20 cellular contexts compared by ENCODE assay signal in genomic region chr7:38881015-38881414, GRCh38. TPM values are rescaled to one million over a fixed set of nuclear protein-coding genes. Genes with fewer than 3 reads are reported as not detected.
DNase-seq lines count a peak whose midpoint lies in the region; ATAC-seq and TF ChIP-seq lines count a peak whose summit lies in the region.
"Had no signal": no experiment of that assay in that cellular context is flagged by ENCODE, and none has a peak within 500 bp of the region (broad histone marks: within the 10 kb centered on the region; RNA-seq: fewer than 3 reads in every experiment).

No MANE protein-coding gene starts in this region.

- H3K27ac Mint-ChIP-seq in neural crest cell (ENCODE audit: unreplicated experiment) = peak overlapping the region; percentile 45
- H3K27ac Mint-ChIP-seq: HFFc6 had no signal

- H3F3A ChIP-seq in DOHH2 (ENCODE audit: control insufficient read depth, insufficient read depth) = peaks cover 9% of the 10 kb centered on the region

- no peaks in the 10 kb centered on the region for H3K9me2 ChIP-seq in DOHH2 (replicated peaks; ENCODE audit: control insufficient read depth, low read length)

- no peak for ATAC-seq in activated T-cell treated with anti-CD3 and anti-CD28 coated beads, Interleukin-2, amount 50 U/mL, for 4 hours
- ATAC-seq: stimulated activated naive CD8-positive, alpha-beta T cell treated with anti-CD3 and anti-CD28 coated beads, Interleukin-15, amount 100 ng/mL, for 72 hours had no signal

- no peaks in the 10 kb centered on the region for H3K9me3 ChIP-seq in DOHH2 (ENCODE audit: control insufficient read depth, insufficient read depth, low read length)

- H3K4me3 ChIP-seq in DOHH2 (ENCODE audit: low read length) = no peak overlapping the region
- H3K4me3 ChIP-seq in epithelial cell of proximal tubule (ENCODE audit: low read depth, low read length) = no peak overlapping the region
- H3K4me3 ChIP-seq: BLaER1 had no signal

- peaks cover 8% of the 10 kb centered on the region for H3K9me3 Mint-ChIP-seq in neural crest cell
- H3K9me3 Mint-ChIP-seq in activated T-cell treated with anti-CD3 and anti-CD28 coated beads, Interleukin-2, amount 50 U/mL, for 4 hours = no peaks in the 10 kb centered on the region
- H3K9me3 Mint-ChIP-seq: HFFc6; stimulated activated naive CD8-positive, alpha-beta T cell treated with anti-CD3 and anti-CD28 coated beads, Interleukin-15, amount 100 ng/mL, for 72 hours had no signal

- no peak overlapping the region for H3K27ac ChIP-seq in DOHH2 (ENCODE audit: low read depth, low read length)
- no peak overlapping the region for H3K27ac ChIP-seq in VCaP
- H3K27ac ChIP-seq: BLaER1 had no signal

- H3K4me3 Mint-ChIP-seq in neural crest cell = no peak overlapping the region
- no peak overlapping the region for H3K4me3 Mint-ChIP-seq in activated T-cell treated with anti-CD3 and anti-CD28 coated beads, Interleukin-2, amount 50 U/mL, for 4 hours
- H3K4me3 Mint-ChIP-seq: HFFc6; stimulated activated naive CD8-positive, alpha-beta T cell treated with anti-CD3 and anti-CD28 coated beads, Interleukin-15, amount 100 ng/mL, for 72 hours had no signal

- H4K20me1 ChIP-seq in DOHH2 (ENCODE audit: control insufficient read depth, insufficient read depth, low read depth, low read length) = no peaks in the 10 kb centered on the region

- peaks cover 4% of the 10 kb centered on the region for H3K36me3 ChIP-seq in DOHH2 (ENCODE audit: control insufficient read depth, low read length)

- H3K27me3 Mint-ChIP-seq in neural crest cell (ENCODE audit: low read depth) = no peaks in the 10 kb centered on the region
- H3K27me3 Mint-ChIP-seq in activated T-cell treated with anti-CD3 and anti-CD28 coated beads, Interleukin-2, amount 50 U/mL, for 4 hours (ENCODE audit: low read depth) = no peaks in the 10 kb centered on the region
- H3K27me3 Mint-ChIP-seq: stimulated activated naive CD8-positive, alpha-beta T cell treated with anti-CD3 and anti-CD28 coated beads, Interleukin-15, amount 100 ng/mL, for 72 hours had no signal

- peaks cover 42% of the 10 kb centered on the region for H3K4me1 ChIP-seq in DOHH2 (ENCODE audit: control insufficient read depth, low read length)

- H3K36me3 Mint-ChIP-seq in neural crest cell (ENCODE audit: low read depth) = peaks cover 11% of the 10 kb centered on the region
- H3K36me3 Mint-ChIP-seq in activated T-cell treated with anti-CD3 and anti-CD28 coated beads, Interleukin-2, amount 50 U/mL, for 4 hours (ENCODE audit: insufficient read depth) = peaks cover 28% of the 10 kb centered on the region

- TF ChIP-seq CTCF in DOHH2 (IDR thresholded peaks at IDR 0.05; ENCODE audit: low read depth, low read length, poor library complexity, severe bottlenecking) (peak; percentile 29), VCaP (conservative IDR thresholded peaks at IDR 0.05) (0 out of 2 replicates have a peak, but pooled peaks have one; percentile 4), epithelial cell of proximal tubule (conservative IDR thresholded peaks at IDR 0.05; ENCODE audit: low read depth, low read length) (peak; percentile 8), neural crest cell (conservative IDR thresholded peaks at IDR 0.05) (no peak)

- DNase-seq in epithelial cell of proximal tubule (ENCODE audit: low read depth) (no peak), neural crest cell (ENCODE audit: low read depth, low spot score) (no peak), COLO668 (lab: John Stamatoyannopoulos, UW; ENCODE audit: unreplicated experiment) (no peak), T-helper 1 cell (no peak), NCI-H1105 (lab: John Stamatoyannopoulos, UW) (no peak)
- no peak for DNase-seq in activated T-cell treated with anti-CD3 and anti-CD28 coated beads, Interleukin-2, amount 50 U/mL, for 4 hours
- DNase-seq: activated CD4-positive, alpha-beta T cell treated with anti-CD3 and anti-CD28 coated beads, Interleukin-2, amount 50 U/mL, for 4 hours; central memory CD4-positive, alpha-beta T cell; effector CD8-positive, alpha-beta T cell; HFFc6; NCI-H1092 treated with DMSO at 0.1 percent for 48 hours; NCI-H2081; NCI-H510A treated with DMSO at 0.1 percent for 48 hours; stimulated activated CD4-positive, alpha-beta T cell treated with anti-CD3 and anti-CD28 coated beads, Interleukin-1b, Interleukin-23, amount 100 ng/mL, for 48 hours; stimulated activated naive CD8-positive, alpha-beta T cell treated with anti-CD3 and anti-CD28 coated beads, Interleukin-15, amount 100 ng/mL, for 72 hours; SW 1271; trophoblast cell had no signal

- H3K4me1 Mint-ChIP-seq in neural crest cell = peaks cover 22% of the 10 kb centered on the region
- peaks cover 50% of the 10 kb centered on the region for H3K4me1 Mint-ChIP-seq in activated T-cell treated with anti-CD3 and anti-CD28 coated beads, Interleukin-2, amount 50 U/mL, for 4 hours (ENCODE audit: low read depth)

- H3K27me3 ChIP-seq in DOHH2 (ENCODE audit: control insufficient read depth, low read length) = no peaks in the 10 kb centered on the region
- H3K27me3 ChIP-seq: BLaER1 had no signal

- H3K4me2 ChIP-seq in DOHH2 (ENCODE audit: low read length) = no peak overlapping the region
- H3K4me2 ChIP-seq: BLaER1 had no signal

- H3K79me2 ChIP-seq in DOHH2 (ENCODE audit: control insufficient read depth, low read length) = peaks cover 29% of the 10 kb centered on the region

RNA-seq across cellular contexts. Expression of gene VPS41, which starts 28.0 kb away (rescaled TPM):
- 22.1 and 22.7 TPM in 2 replicates for total RNA-seq in epithelial cell of proximal tubule
- total RNA-seq in neural crest cell = 67.1 and 72.1 TPM in 2 replicates
- 10 to 100 TPM; 46.2 to 49.2 (median 47.1) TPM for total RNA-seq in activated T-cell treated with anti-CD3 and anti-CD28 coated beads, Interleukin-2, amount 50 U/mL, for 4 hours
